ENCODE assay signal across 10 cellular contexts in the genomic region with DNA sequence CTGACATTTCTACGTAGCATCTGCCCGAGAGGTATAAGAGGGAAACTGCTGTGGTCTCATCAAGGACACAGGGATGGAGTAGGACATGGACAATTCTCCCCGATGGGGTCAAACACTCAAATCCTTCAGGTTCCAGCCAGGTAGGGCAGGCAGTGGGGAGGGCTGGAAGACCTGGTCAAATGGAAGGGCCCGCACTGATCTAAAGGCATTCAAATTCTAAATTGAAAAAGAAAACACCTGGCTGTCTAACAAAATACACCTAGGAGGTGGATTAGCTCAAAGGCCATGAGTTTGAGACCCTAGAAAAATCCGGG. TPM values are rescaled to one million over a fixed set of nuclear protein-coding genes. Genes with fewer than 3 reads are reported as not detected.
DNase-seq lines count a peak whose midpoint lies in the region; ATAC-seq and TF ChIP-seq lines count a peak whose summit lies in the region.
"Had no signal": no experiment of that assay in that cellular context is flagged by ENCODE, and none has a peak within 500 bp of the region (broad histone marks: within the 10 kb centered on the region; RNA-seq: fewer than 3 reads in every experiment).

No MANE protein-coding gene starts in this region.

- H4K20me1 ChIP-seq in smooth muscle cell (ENCODE audit: low read depth) = no peaks in the 10 kb centered on the region

- H3K36me3 Mint-ChIP-seq in activated T-cell treated with anti-CD3 and anti-CD28 coated beads, Interleukin-2, amount 50 U/mL, for 24 hours (ENCODE audit: low read depth) = no peaks in the 10 kb centered on the region
- H3K36me3 Mint-ChIP-seq in T-helper 17 cell (ENCODE audit: low read depth) = no peaks in the 10 kb centered on the region

- H3K27ac ChIP-seq in iPS DF 6.9 (ENCODE audit: low read length) (no peak overlapping the region), smooth muscle cell (ENCODE audit: low read depth) (no peak overlapping the region), lower lobe of right lung (no peak overlapping the region)

- H3K36me3 ChIP-seq in iPS DF 6.9 (ENCODE audit: control insufficient read depth, insufficient read depth, low read length) = no peaks in the 10 kb centered on the region
- H3K36me3 ChIP-seq in smooth muscle cell (ENCODE audit: low read depth) = no peaks in the 10 kb centered on the region
- no peaks in the 10 kb centered on the region for H3K36me3 ChIP-seq in lower lobe of right lung

- WGBS in iPS DF 6.9 (ENCODE audit: insufficient coverage, insufficient read length) = no CpG with 5 or more reads among the region's 5 CpGs
- 51% methylated on average over 5 of the region's 5 CpGs for WGBS in smooth muscle cell (ENCODE audit: low lambda C conversion rate)

- intact Hi-C loops in lower lobe of right lung (cut with DNase I) = no loop called here

- H3K4me1 ChIP-seq in iPS DF 6.9 (ENCODE audit: control insufficient read depth, insufficient read depth, low read length) (no peaks in the 10 kb centered on the region), smooth muscle cell (ENCODE audit: low read depth) (peaks cover 12% of the 10 kb centered on the region), lower lobe of right lung (peaks cover 13% of the 10 kb centered on the region)

- ATAC-seq in T-helper 17 cell (no peak), lower lobe of right lung (no peak)

- H3K4me3 ChIP-seq in iPS DF 6.9 (ENCODE audit: low read length) = peak overlapping the region; percentile 46; the same call in 1 of the 2 replicates
- H3K4me3 ChIP-seq in smooth muscle cell = peak overlapping the region; percentile 81
- no peak overlapping the region for H3K4me3 ChIP-seq in foreskin fibroblast (ENCODE audit: low read depth in 1 of 2, low read length in 2 of 2)
- no peak overlapping the region for H3K4me3 ChIP-seq in lower lobe of right lung

- no peaks in the 10 kb centered on the region for H3K79me2 ChIP-seq in smooth muscle cell (ENCODE audit: low read depth)

- 0 out of 2 replicates have a peak, but pooled peaks cover 2% of the 10 kb centered on the region for H3K27me3 ChIP-seq in iPS DF 6.9 (ENCODE audit: control insufficient read depth, insufficient read depth, low read length)
- H3K27me3 ChIP-seq in smooth muscle cell (ENCODE audit: low read depth) = peaks cover 16% of the 10 kb centered on the region
- peaks cover 21% of the 10 kb centered on the region for H3K27me3 ChIP-seq in lower lobe of right lung (ENCODE audit: low read depth)

- H2AFZ ChIP-seq in smooth muscle cell (ENCODE audit: low read depth) = no peak overlapping the region

- no peak for DNase-seq in activated T-cell treated with anti-CD3 and anti-CD28 coated beads, Interleukin-2, amount 50 U/mL, for 24 hours
- DNase-seq in activated T-cell treated with anti-CD3 and anti-CD28 coated beads for 4 hours = no peak
- no peak for DNase-seq in T-helper 17 cell
- DNase-seq in iPS DF 6.9 (ENCODE audit: low read depth, low spot score) = no peak
- DNase-seq in smooth muscle cell (lab: John Stamatoyannopoulos, UW; ENCODE audit: unreplicated experiment) = no peak
- no peak for DNase-seq in foreskin fibroblast
- no peak for DNase-seq in lower lobe of right lung
- DNase-seq in kidney tubule cell (ENCODE audit: low spot score) = no peak

- H3K27ac Mint-ChIP-seq in activated T-cell treated with anti-CD3 and anti-CD28 coated beads, Interleukin-2, amount 50 U/mL, for 24 hours = no peak overlapping the region
- peak overlapping the region; percentile 63 for H3K27ac Mint-ChIP-seq in T-helper 17 cell

- TF ChIP-seq CTCF in smooth muscle cell (IDR thresholded peaks at IDR 0.05; ENCODE audit: borderline replicate concordance, insufficient read depth, poor library complexity, severe bottlenecking) (no peak), foreskin fibroblast (IDR thresholded peaks at IDR 0.05; ENCODE audit: low read depth, low read length) (no peak), lower lobe of right lung (IDR thresholded peaks at IDR 0.05) (no peak)

- H3K4me1 Mint-ChIP-seq in activated T-cell treated with anti-CD3 and anti-CD28 coated beads, Interleukin-2, amount 50 U/mL, for 24 hours (ENCODE audit: low read depth) = peaks cover 5% of the 10 kb centered on the region
- H3K4me1 Mint-ChIP-seq in T-helper 17 cell = peaks cover 15% of the 10 kb centered on the region

- peaks cover 33% of the 10 kb centered on the region for H3K27me3 Mint-ChIP-seq in activated T-cell treated with anti-CD3 and anti-CD28 coated beads, Interleukin-2, amount 50 U/mL, for 24 hours
- H3K27me3 Mint-ChIP-seq in T-helper 17 cell = peaks cover 26% of the 10 kb centered on the region

- H3K9me3 ChIP-seq in T-helper 17 cell (ENCODE audit: control insufficient read depth, low read length, poor library complexity, severe bottlenecking) = no peaks in the 10 kb centered on the region
- H3K9me3 ChIP-seq in iPS DF 6.9 (ENCODE audit: control insufficient read depth, insufficient read depth, low read length) = no peaks in the 10 kb centered on the region
- H3K9me3 ChIP-seq in smooth muscle cell (replicated peaks; ENCODE audit: low read depth) = no peaks in the 10 kb centered on the region
- H3K9me3 ChIP-seq in lower lobe of right lung = no peaks in the 10 kb centered on the region

- no peaks in the 10 kb centered on the region for H3F3A ChIP-seq in smooth muscle cell (ENCODE audit: low read depth)

- H3K4me2 ChIP-seq in smooth muscle cell = peak overlapping the region; percentile 100

- no peak overlapping the region for H3K9ac ChIP-seq in smooth muscle cell (ENCODE audit: low read depth)

- no peaks in the 10 kb centered on the region for H3K9me3 Mint-ChIP-seq in activated T-cell treated with anti-CD3 and anti-CD28 coated beads, Interleukin-2, amount 50 U/mL, for 24 hours

- H3K4me3 Mint-ChIP-seq in activated T-cell treated with anti-CD3 and anti-CD28 coated beads, Interleukin-2, amount 50 U/mL, for 24 hours = peak overlapping the region; percentile 41
- H3K4me3 Mint-ChIP-seq in T-helper 17 cell = peak overlapping the region; percentile 91

RNA-seq across cellular contexts. Expression of gene DUSP15, which starts 8.2 kb away (rescaled TPM):
- total RNA-seq in T-helper 17 cell = not detected
- total RNA-seq in smooth muscle cell = 10.2 and 13.6 TPM in 2 replicates
- polyA plus RNA-seq in smooth muscle cell = 3.7 and 6.2 TPM in 2 replicates
- 0.80 TPM for total RNA-seq in lower lobe of right lung
- total RNA-seq: endothelial cell of umbilical vein had no signal

RNA-seq across cellular contexts. Expression of gene TTLL9, which starts 8.3 kb away (rescaled TPM):
- total RNA-seq in T-helper 17 cell = not detected
- not detected in 2 replicates for total RNA-seq in smooth muscle cell
- 0.13 and 0.18 TPM in 2 replicates for polyA plus RNA-seq in smooth muscle cell
- total RNA-seq in lower lobe of right lung = 5.9 TPM
- total RNA-seq: endothelial cell of umbilical vein, myocyte had no signal

RNA-seq across cellular contexts. Expression of gene FOXS1, which starts 16.7 kb away (rescaled TPM):
- total RNA-seq in T-helper 17 cell (not detected), smooth muscle cell (0.09 and 2.6 TPM in 2 replicates), lower lobe of right lung (1.1 TPM)
- 2.1 and 3.3 TPM in 2 replicates for polyA plus RNA-seq in smooth muscle cell
- total RNA-seq: endothelial cell of umbilical vein had no signal

RNA-seq across cellular contexts. Expression of gene MYLK2, which starts 43.0 kb away (rescaled TPM):
- total RNA-seq in T-helper 17 cell (not detected), smooth muscle cell (0.09 and 0.54 TPM in 2 replicates), lower lobe of right lung (not detected)
- polyA plus RNA-seq in smooth muscle cell = 0.22 TPM in 1 of 2 replicates, not detected in the other

Comparison
In these comparisons a context has a peak if more than half of its experiments do, and no peak if none do; other contexts are left out.
1. H3K4me3 ChIP-seq: peak in iPS DF 6.9 (single experiment) and smooth muscle cell (single experiment); none in foreskin fibroblast (0 of 2) and lower lobe of right lung (single experiment).